Comparison of ENCODE assay signal across 26 cellular contexts in the genomic region with DNA sequence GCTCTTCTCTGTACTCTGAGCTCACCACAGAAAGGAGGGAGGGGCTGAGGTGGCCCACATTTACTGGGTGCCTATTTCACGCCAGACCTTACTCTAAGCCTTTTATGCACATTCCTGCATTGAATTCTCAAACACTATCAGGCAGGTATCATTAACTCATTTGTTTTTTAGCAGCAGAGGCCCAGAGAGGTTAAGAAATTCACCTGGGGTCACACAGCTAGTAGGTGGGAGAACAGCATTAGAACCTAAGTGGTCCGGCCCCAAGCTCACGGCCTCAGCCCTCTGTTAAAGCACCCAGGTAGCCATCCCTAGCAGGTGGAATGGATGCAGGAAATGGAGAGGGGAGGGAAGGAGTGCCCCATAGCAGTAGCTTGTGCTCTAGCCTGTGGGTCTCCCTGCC.
"Had no signal": no experiment of that assay in that cellular context is flagged by ENCODE, and none has a peak within 500 bp of the region (broad histone marks: within the 10 kb centered on the region; RNA-seq: fewer than 3 reads in every experiment).

No MANE protein-coding gene starts in this region.

- H3K79me2 ChIP-seq: hepatocyte had no signal

- H3K36me3 Mint-ChIP-seq: immature natural killer cell, mesothelial cell of epicardium, naive B cell had no signal

- H3K27ac ChIP-seq: coronary artery, esophagus muscularis mucosa, foreskin keratinocyte, gastroesophageal sphincter, heart left ventricle, hepatocyte, lower lobe of right lung had no signal

- H3K36me3 ChIP-seq: esophagus muscularis mucosa, gastroesophageal sphincter, heart left ventricle, lower lobe of right lung had no signal

- H3K4me1 Mint-ChIP-seq: immature natural killer cell, naive B cell had no signal

- H3K4me2 ChIP-seq: hepatocyte had no signal

- H3K9me3 ChIP-seq: esophagus muscularis mucosa, gastroesophageal sphincter, heart left ventricle, lower lobe of right lung, mucosa of descending colon had no signal

- H3K4me1 ChIP-seq: foreskin keratinocyte, lower lobe of right lung had no signal

- DNase-seq: dermis blood vessel endothelial cell; dorsolateral prefrontal cortex; effector CD4-positive, alpha-beta T cell; effector memory CD4-positive, alpha-beta T cell; foreskin keratinocyte; heart left ventricle; hypothalamus; immature natural killer cell; islet precursor cell; kidney; kidney glomerular epithelial cell; left colon; left ventricle myocardium superior; lower lobe of right lung; mesenchymal stem cell; mucosa of descending colon; naive B cell had no signal

- H2AFZ ChIP-seq: hepatocyte had no signal

- FAIRE-seq: colon, endothelial cell of umbilical vein, frontal cortex, kidney had no signal

- H3K27ac Mint-ChIP-seq: mesothelial cell of epicardium had no signal

- ATAC-seq: foreskin keratinocyte, gastroesophageal sphincter, heart left ventricle, left colon, left lobe of liver, left ventricle myocardium superior, lower lobe of right lung, mucosa of descending colon had no signal

- H3K4me3 Mint-ChIP-seq: immature natural killer cell, mesothelial cell of epicardium, naive B cell had no signal

- H3K9me3 Mint-ChIP-seq: immature natural killer cell, mesothelial cell of epicardium, naive B cell had no signal

- H3K4me3 ChIP-seq: coronary artery, dorsolateral prefrontal cortex, esophagus muscularis mucosa, gastroesophageal sphincter, heart left ventricle, hepatocyte, lower lobe of right lung, mucosa of descending colon had no signal
